Comparison of ENCODE assay signal across 12 cellular contexts in genomic region chr6:39102821-39103136, GRCh38. TPM values are rescaled to one million over a fixed set of nuclear protein-coding genes. Genes with fewer than 3 reads are reported as not detected.
A peak's percentile ranks its signal among the peaks of the same experiment; 100 is the strongest.
DNase-seq lines count a peak whose midpoint lies in the region; ATAC-seq, FAIRE-seq and TF ChIP-seq lines count a peak whose summit lies in the region.
"Had no signal": no experiment of that assay in that cellular context is flagged by ENCODE, and none has a peak within 500 bp of the region (broad histone marks: within the 10 kb centered on the region; RNA-seq: fewer than 3 reads in every experiment).

No MANE protein-coding gene starts in this region.

- POLR2A ChIA-PET in GM12878 (lab: Charles Lee) = interaction anchor here (1.5 kb wide), 1 partner anchor 11 kb away, joined by 4 read pairs; no protein-coding TSS in a partner anchor

- no peak for TF ChIP-seq EP300 in GM12878 (IDR thresholded peaks at IDR 0.05; ENCODE audit: borderline replicate concordance in 1 of 2, control insufficient read depth in 1 of 2, low read depth in 2 of 2, low read length in 2 of 2)

- no peak overlapping the region for H3K27ac ChIP-seq in GM12878 (ENCODE audit: control insufficient read depth, insufficient read depth)
- H3K27ac ChIP-seq: epithelial cell of prostate had no signal

- H3K4me3 ChIP-seq in GM12878 = no peak overlapping the region

- H3K4me2 ChIP-seq in GM12878 (ENCODE audit: control insufficient read depth, insufficient read depth) = no peak overlapping the region

- in situ Hi-C loops in GM12878 (cut with MboI) = no loop called here

- DNase-seq in GM12878 (ENCODE audit: low read depth, low spot score) (no peak), NOMO-1 treated with dmso at 0.1 percent for 144 hours (lab: John Stamatoyannopoulos, UW; ENCODE audit: unreplicated experiment) (no peak)
- no peak for DNase-seq in activated effector memory CD4-positive, alpha-beta T cell treated with anti-CD3 and anti-CD28 coated beads, Interleukin-2, amount 50 U/mL, for 16 hours
- DNase-seq in activated effector memory CD4-positive, alpha-beta T cell treated with Interleukin-2 at 50 U/mL for 16 hours = no peak
- DNase-seq: activated CD8-positive, alpha-beta memory T cell treated with anti-CD3 and anti-CD28 coated beads for 24 hours had no signal

- H2AFZ ChIP-seq in GM12878 (ENCODE audit: control insufficient read depth, low read depth, low read length) = no peak overlapping the region

- H3K27me3 ChIP-seq in GM12878 (replicated peaks in 1 of 2; ENCODE audit: control insufficient read depth in 2 of 2, insufficient read depth in 2 of 2, low read length in 1 of 2) = no peaks in the 10 kb centered on the region

- H3K9me3 ChIP-seq in GM12878 (replicated peaks; ENCODE audit: control insufficient read depth, insufficient read depth, low read length) = no peaks in the 10 kb centered on the region

- intact Hi-C loops in GM12878 (cut with micrococcal nuclease; ENCODE audit: unreplicated experiment) = no loop called here

- SMC1A ChIA-PET in GM12878 (lab: Charles Lee; ENCODE audit: uncharacterized antibody, unreplicated experiment) = interaction anchor here (0.8 to 1.6 kb wide), 7 partner anchors 10 to 227 kb away, joined by 3 to 6 read pairs (median 4); no protein-coding TSS in a partner anchor

- BruUV-seq in GM12878 (replicated peaks; lab: Mats Ljungman, UMichigan) = no TSS peak

- no peaks in the 10 kb centered on the region for H3K4me1 ChIP-seq in GM12878 (ENCODE audit: control insufficient read depth, insufficient read depth, low read length)

- no peaks in the 10 kb centered on the region for H4K20me1 ChIP-seq in GM12878 (ENCODE audit: control insufficient read depth, insufficient read depth)

- RAD21 ChIA-PET in GM12878 (lab: Charles Lee; ENCODE audit: unreplicated experiment) = interaction anchor here (0.6 to 1.2 kb wide), 3 partner anchors 12 to 152 kb away, joined by 3 to 4 read pairs (median 3); partner anchors contain the start of gene SAYSD1

- H3K79me2 ChIP-seq in GM12878 (ENCODE audit: control insufficient read depth, insufficient read depth, low read length) = no peaks in the 10 kb centered on the region

- peak; percentile 87 for ATAC-seq in GM18511 (IDR thresholded peaks at IDR 0.05; ENCODE audit: unreplicated experiment)
- ATAC-seq in GM21390 (IDR thresholded peaks at IDR 0.05; ENCODE audit: unreplicated experiment) = peak; percentile 92
- peak; percentile 38 for ATAC-seq in HG02973 (IDR thresholded peaks at IDR 0.05; ENCODE audit: unreplicated experiment)
- peak; percentile 90 for ATAC-seq in GM12878

- 10% methylated on average over 1 of the region's 1 CpG for WGBS in GM12878 (ENCODE audit: insufficient coverage, insufficient replicate concordance, low lambda C conversion rate, missing lambda C conversion rate)

- CTCF ChIA-PET in GM12878 (lab: Yijun Ruan, JAX) = interaction anchor here (0.8 to 2.3 kb wide), 7 partner anchors 9 to 200 kb away, joined by 3 to 10 read pairs (median 6); partner anchors contain the start of gene SAYSD1

- FAIRE-seq in GM12878 (lab: Jason Lieb, UNC) = no peak
- FAIRE-seq: islet of Langerhans had no signal

- no peaks in the 10 kb centered on the region for H3K36me3 ChIP-seq in GM12878 (ENCODE audit: control insufficient read depth in 2 of 2, insufficient read depth in 2 of 2, low read length in 1 of 2)

- H3K9ac ChIP-seq in GM12878 (ENCODE audit: control insufficient read depth, insufficient read depth, low read length) = no peak overlapping the region

- no peak for TF ChIP-seq RAD21 in GM12878 (IDR thresholded peaks at IDR 0.05; ENCODE audit: insufficient read depth, low read depth, low read length)

- no peak for TF ChIP-seq CTCF in GM12878 (IDR thresholded peaks at IDR 0.05 in 2 of 3, conservative IDR thresholded peaks at IDR 0.05 in 1 of 3; ENCODE audit: control insufficient read depth in 2 of 3, extremely low read depth in 1 of 3, insufficient read depth in 1 of 3, low read depth in 3 of 3, low read length in 3 of 3)

- no peak for TF ChIP-seq POLR2A in GM12878 (IDR thresholded peaks at IDR 0.05; ENCODE audit: low read depth, low read length)

TF ChIP-seq in GM12878, 131 proteins besides CTCF, POLR2A, EP300 and RAD21 (continues in another document):
- no peak for TF ChIP-seq CHD4 (IDR thresholded peaks at IDR 0.05)
- no peak for TF ChIP-seq ZNF687 (IDR thresholded peaks at IDR 0.05)
- TF ChIP-seq MEF2B (IDR thresholded peaks at IDR 0.05; ENCODE audit: partially characterized antibody, poor library complexity, severe bottlenecking) = peak; percentile 83
- TF ChIP-seq SMAD5 (IDR thresholded peaks at IDR 0.05; ENCODE audit: low read depth) = no peak
- TF ChIP-seq KLF5 (IDR thresholded peaks at IDR 0.05; ENCODE audit: partially characterized antibody) = no peak

RNA-seq across cellular contexts. Expression of gene SAYSD1, which starts 12.2 kb away (rescaled TPM):
- total RNA-seq in GM12878 (2013; cell fraction: nucleolus; rRNA removed) = 7.0 and 7.2 TPM in 2 replicates
- total RNA-seq in GM12878 (2014; rRNA removed) = 5.2 and 6.7 TPM in 2 replicates
- total RNA-seq in GM12878 (2014; rRNA removed; fragmentation: Illumina TruSeq; extraction: Trizol) = 5.5 and 5.6 TPM in 2 replicates
- total RNA-seq in GM12878 (2021) = 5.5 and 7.3 TPM in 2 replicates
- 3.0 TPM for polyA plus RNA-seq in GM12878 (2011; ENCODE audit: low read depth)
- 6.6 and 7.0 TPM in 2 replicates for polyA plus RNA-seq in GM12878 (2011; rRNA removed)
- 4.0 and 4.3 TPM in 2 replicates for polyA plus RNA-seq in GM12878 (2011; cell fraction: cytosol; rRNA removed)
- polyA plus RNA-seq in GM12878 (2011; cell fraction: nucleus; rRNA removed) = 2.6 and 3.6 TPM in 2 replicates
- 3.1 and 4.0 TPM in 2 replicates for polyA plus RNA-seq in GM12878 (2012)
- 5.9 and 6.0 TPM in 2 replicates for polyA plus RNA-seq in GM12878 (2014; fragmentation: Illumina TruSeq; extraction: Trizol)
- polyA plus RNA-seq in GM12878 (2014; fragmentation: Nextera tagmentation; extraction: Ambion mirVana) = 1 to 10 TPM; 1.5 to 2.2 TPM
- polyA plus RNA-seq in GM12878 (2014; rRNA removed) = 5.1 and 6.5 TPM in 2 replicates
- 1 to 10 TPM; 6.3 to 7.1 TPM for polyA plus RNA-seq in GM12878 (2016; fragmentation: Nextera tagmentation; extraction: Ambion mirVana)
- polyA minus RNA-seq in GM12878 (2011; rRNA and poly(A)+ RNA removed) = 3.3 and 3.8 TPM in 2 replicates
- polyA minus RNA-seq in GM12878 (2011; cell fraction: cytosol; rRNA and poly(A)+ RNA removed) = 1.1 and 1.6 TPM in 2 replicates
- polyA minus RNA-seq in GM12878 (2011; cell fraction: nucleus; rRNA and poly(A)+ RNA removed) = 2.7 and 4.7 TPM in 2 replicates

RNA-seq across cellular contexts. Expression of gene GLP1R, which starts 54.2 kb away (rescaled TPM):
- total RNA-seq in GM12878 (2013; cell fraction: nucleolus; rRNA removed) = not detected in 2 replicates
- total RNA-seq in GM12878 (2014; rRNA removed) (not detected in 2 replicates), GM12878 (2014; rRNA removed; fragmentation: Illumina TruSeq; extraction: Trizol) (not detected in 2 replicates), GM12878 (2021) (0.05 TPM in 1 of 2 replicates, not detected in the other)
- not detected for polyA plus RNA-seq in GM12878 (2011; ENCODE audit: low read depth)
- polyA plus RNA-seq in GM12878 (2011; rRNA removed) (0.01 TPM in 1 of 2 replicates, not detected in the other), GM12878 (2014; fragmentation: Illumina TruSeq; extraction: Trizol) (not detected in 2 replicates), GM12878 (2014; fragmentation: Nextera tagmentation; extraction: Ambion mirVana) (not detected), GM12878 (2014; rRNA removed) (not detected in 2 replicates), GM12878 (2016; fragmentation: Nextera tagmentation; extraction: Ambion mirVana) (not detected)
- not detected in 2 replicates for polyA plus RNA-seq in GM12878 (2011; cell fraction: cytosol; rRNA removed)
- polyA plus RNA-seq in GM12878 (2011; cell fraction: nucleus; rRNA removed) = 0.09 and 0.12 TPM in 2 replicates
- not detected in 2 replicates for polyA plus RNA-seq in GM12878 (2012)
- polyA minus RNA-seq in GM12878 (2011; rRNA and poly(A)+ RNA removed) = not detected in 2 replicates
- not detected in 2 replicates for polyA minus RNA-seq in GM12878 (2011; cell fraction: cytosol; rRNA and poly(A)+ RNA removed)
- polyA minus RNA-seq in GM12878 (2011; cell fraction: nucleus; rRNA and poly(A)+ RNA removed) = not detected in 2 replicates
- total RNA-seq: glomerular endothelial cell, RPMI7951 had no signal

Comparison
In these comparisons a context has a peak if more than half of its experiments do, and no peak if none do; other contexts are left out.
1. ATAC-seq: peak in every context shown above with its lines; median percentile 92 in GM21390; 90 in GM12878; 87 in GM18511; 38 in HG02973.